Comparison of ENCODE assay signal across 8 cellular contexts in the genomic region with DNA sequence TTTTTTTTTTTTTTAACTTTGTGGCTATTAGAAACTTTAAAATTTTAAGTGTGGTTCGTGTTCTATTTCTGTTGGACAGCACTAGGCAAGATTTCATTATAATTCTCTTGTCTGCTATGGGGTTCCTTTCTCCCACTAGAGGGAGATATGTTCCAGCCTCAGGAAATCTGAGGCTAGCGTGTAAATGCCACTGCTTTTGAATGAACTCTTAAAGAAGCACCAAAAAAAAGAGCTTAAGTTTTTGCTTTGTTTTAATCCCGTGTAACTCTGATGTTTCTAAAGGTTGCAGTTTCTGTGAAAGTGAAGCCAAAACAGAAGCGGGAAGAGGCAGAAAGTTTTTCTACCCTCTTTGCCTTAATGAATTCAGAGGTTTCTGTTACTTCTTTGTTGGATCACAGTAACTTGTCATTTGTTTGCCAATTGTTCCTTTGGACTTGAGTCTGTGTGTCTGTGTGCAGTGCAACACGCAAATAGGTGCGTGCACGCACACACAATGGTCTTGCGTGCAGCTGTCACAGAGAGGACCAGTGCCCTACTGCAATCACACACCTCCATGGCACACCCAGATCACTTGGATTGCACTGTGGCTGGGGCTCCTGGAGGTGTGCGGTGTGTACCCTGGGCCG. TPM values are rescaled to one million over a fixed set of nuclear protein-coding genes. Genes with fewer than 3 reads are reported as not detected.
DNase-seq lines count a peak whose midpoint lies in the region; ATAC-seq and TF ChIP-seq lines count a peak whose summit lies in the region.

No MANE protein-coding gene starts in this region.

- TF ChIP-seq CTCF in 22Rv1 (IDR thresholded peaks at IDR 0.05) (peak; percentile 93), GM06990 (IDR thresholded peaks at IDR 0.05; ENCODE audit: insufficient read depth, low read length, poor library complexity, severe bottlenecking) (peak; percentile 67), foreskin fibroblast (IDR thresholded peaks at IDR 0.05; ENCODE audit: low read depth, low read length) (peak; percentile 88)

- DNase-seq in GM06990 (ENCODE audit: extremely low read depth, insufficient read length) = no peak
- DNase-seq in SKM-1 (lab: John Stamatoyannopoulos, UW; ENCODE audit: unreplicated experiment) = peak; percentile 29
- DNase-seq in foreskin fibroblast = peak; percentile 65 to 87
- DNase-seq in renal cortical epithelial cell (ENCODE audit: low read depth) = peak; percentile 62
- DNase-seq in activated naive CD4-positive, alpha-beta T cell treated with anti-CD3 and anti-CD28 coated beads, Interleukin-2, amount 50 U/mL, for 16 hours = no peak

- ATAC-seq in HG03432 (IDR thresholded peaks at IDR 0.05; ENCODE audit: unreplicated experiment) = peak; percentile 88
- ATAC-seq in GM18517 (IDR thresholded peaks at IDR 0.05; ENCODE audit: unreplicated experiment) = no peak

- H3K4me3 ChIP-seq in GM06990 (replicated peaks; ENCODE audit: low read depth, low read length) (no peak overlapping the region), foreskin fibroblast (ENCODE audit: low read depth in 1 of 2, low read length in 2 of 2) (no peak overlapping the region)

- no peak overlapping the region for H3K27ac ChIP-seq in 22Rv1

- H3K36me3 ChIP-seq in GM06990 (ENCODE audit: control insufficient read depth, insufficient read depth, low read length) = no peaks in the 10 kb centered on the region

- H3K27me3 ChIP-seq in GM06990 (replicated peaks; ENCODE audit: control insufficient read depth, insufficient read depth, low read length) = no peaks in the 10 kb centered on the region

RNA-seq across cellular contexts. Expression of a gene that starts 32.3 kb away (rescaled TPM):
- total RNA-seq in renal cortical epithelial cell = 30.6 and 33.5 TPM in 2 replicates

Comparison
In these comparisons a context has a peak if more than half of its experiments do, and no peak if none do; other contexts are left out.
1. DNase-seq: peak in SKM-1 (single experiment), foreskin fibroblast (2 of 2) and renal cortical epithelial cell (single experiment); none in GM06990 (single experiment) and activated naive CD4-positive, alpha-beta T cell treated with anti-CD3 and anti-CD28 coated beads, Interleukin-2, amount 50 U/mL, for 16 hours (single experiment).
2. Peak in every context shown above with its lines, with median percentiles within 50 percentile points of each other: CTCF ChIP-seq.